14 cellular contexts compared by ENCODE assay signal in the genomic region with DNA sequence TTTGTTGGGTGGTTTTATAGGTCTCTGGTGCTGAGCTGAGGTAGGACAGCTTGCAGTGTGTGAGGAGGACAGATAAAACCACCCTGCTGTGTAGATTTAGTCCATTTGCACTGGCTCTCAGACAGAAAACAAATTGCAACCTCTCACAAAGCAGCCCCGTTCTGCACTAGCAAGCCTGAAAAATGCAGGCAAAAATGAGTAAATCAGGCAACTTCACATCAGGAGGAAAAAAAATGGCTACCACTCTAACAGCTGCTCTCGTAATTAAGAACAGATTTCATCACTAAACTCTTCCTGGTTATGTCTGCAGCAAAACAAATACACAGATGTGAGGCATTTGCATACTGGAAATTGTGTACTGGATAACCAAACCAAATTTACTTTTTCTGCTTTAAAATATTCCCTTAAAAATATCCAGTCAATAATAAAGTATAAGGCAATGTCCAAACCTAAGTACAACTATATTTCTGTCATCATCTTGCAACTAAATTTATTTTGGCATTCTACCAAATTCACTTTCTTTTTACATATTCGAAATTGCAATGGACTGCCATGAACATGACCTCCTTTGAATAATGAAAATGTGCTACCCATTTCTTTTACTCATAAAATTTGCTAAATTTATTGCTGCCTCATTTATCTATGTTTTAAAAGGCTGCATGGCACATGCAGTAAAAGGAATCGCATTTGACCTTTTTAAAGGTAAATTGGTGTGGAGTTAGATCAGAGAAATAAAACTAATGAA.
DNase-seq lines count a peak whose midpoint lies in the region; TF ChIP-seq lines count a peak whose summit lies in the region.
"Had no signal": no experiment of that assay in that cellular context is flagged by ENCODE, and none has a peak within 500 bp of the region (broad histone marks: within the 10 kb centered on the region; RNA-seq: fewer than 3 reads in every experiment).

No MANE protein-coding gene starts in this region.

- peaks cover 46% of the 10 kb centered on the region for H3K4me1 Mint-ChIP-seq in chondrocyte (ENCODE audit: low read depth)

- no peaks in the 10 kb centered on the region for H3K4me1 ChIP-seq in HAP-1
- H3K4me1 ChIP-seq: foreskin keratinocyte, left lung had no signal

- no peaks in the 10 kb centered on the region for H3K27me3 ChIP-seq in MG63
- no peaks in the 10 kb centered on the region for H3K27me3 ChIP-seq in HAP-1 (ENCODE audit: low read depth)
- H3K27me3 ChIP-seq: brain microvascular endothelial cell, left lung, neutrophil had no signal

- H3K9me3 ChIP-seq in MG63 (no peaks in the 10 kb centered on the region), HAP-1 (no peaks in the 10 kb centered on the region)
- H3K9me3 ChIP-seq: left lung, neutrophil had no signal

- H3K4me3 Mint-ChIP-seq in chondrocyte (ENCODE audit: unreplicated experiment): no peak overlapping the region

- H3K36me3 Mint-ChIP-seq in chondrocyte (ENCODE audit: low read depth): peaks cover 18% of the 10 kb centered on the region

- peak overlapping the region; percentile 73 for H3K27ac Mint-ChIP-seq in chondrocyte (ENCODE audit: unreplicated experiment)

- DNase-seq in AG10803 (ENCODE audit: low read depth) (peak; percentile 89), NAMALWA (ENCODE audit: low spot score) (peak; percentile 47), chondrocyte (ENCODE audit: low spot score) (no peak), left kidney (ENCODE audit: low read depth, low spot score) (peak; percentile 84), MG63 (no peak), HAP-1 (ENCODE audit: low spot score in 2 of 2) (no peak), NCI-H510A treated with DMSO at 0.1 percent for 48 hours (lab: John Stamatoyannopoulos, UW) (no peak), Kasumi-1 (lab: John Stamatoyannopoulos, UW) (no peak)
- DNase-seq: activated CD4-positive, CD25-positive, alpha-beta regulatory T cell treated with anti-CD3 and anti-CD28 coated beads, Interleukin-2, amount 50 U/mL, for 72 hours; brain microvascular endothelial cell; foreskin keratinocyte; left lung; NCI-H774 had no signal

- H3K36me3 ChIP-seq in MG63: no peaks in the 10 kb centered on the region
- H3K36me3 ChIP-seq in HAP-1 (replicated peaks): no peaks in the 10 kb centered on the region
- H3K36me3 ChIP-seq: brain microvascular endothelial cell, left lung, neutrophil had no signal

- H3K27me3 Mint-ChIP-seq in chondrocyte (ENCODE audit: low read depth): no peaks in the 10 kb centered on the region

- in situ Hi-C loops in HAP-1 (cut with MboI; ENCODE audit: low sequenced_read_pairs): no loop called here

- H3K4me3 ChIP-seq in AG10803 (ENCODE audit: low read length) (no peak overlapping the region), MG63 (no peak overlapping the region), HAP-1 (no peak overlapping the region)
- H3K4me3 ChIP-seq: left lung had no signal

- TF ChIP-seq CTCF in AG10803 (conservative IDR thresholded peaks at IDR 0.05; ENCODE audit: low read length) (no peak), chondrocyte (IDR thresholded peaks at IDR 0.05) (no peak)

- H3K9me3 Mint-ChIP-seq in chondrocyte (ENCODE audit: low read depth): no peaks in the 10 kb centered on the region

Comparison
In these comparisons a context has a peak if more than half of its experiments do, and no peak if none do; other contexts are left out.
1. DNase-seq: peak in AG10803 (single experiment), NAMALWA (single experiment) and left kidney (single experiment); none in chondrocyte (single experiment), MG63 (single experiment), HAP-1 (0 of 2), NCI-H510A treated with DMSO at 0.1 percent for 48 hours (single experiment) and Kasumi-1 (0 of 2).